Comparison of ENCODE assay signal across 8 cellular contexts in genomic region chr2:230668939-230669303, GRCh38. TPM values are rescaled to one million over a fixed set of nuclear protein-coding genes. Genes with fewer than 3 reads are reported as not detected.
A peak's percentile ranks its signal among the peaks of the same experiment; 100 is the strongest.
DNase-seq lines count a peak whose midpoint lies in the region; ATAC-seq and TF ChIP-seq lines count a peak whose summit lies in the region.

No MANE protein-coding gene starts in this region.

- CTCF ChIA-PET in WTC11 (lab: Charles Lee): no interaction called here

- no peaks in the 10 kb centered on the region for H3K27me3 Mint-ChIP-seq in mesothelial cell of epicardium (ENCODE audit: low read depth)
- peaks cover 2% of the 10 kb centered on the region; the same call in 1 of the 2 replicates for H3K27me3 Mint-ChIP-seq in WTC11 (ENCODE audit: low read depth)
- H3K27me3 Mint-ChIP-seq in osteocyte (ENCODE audit: unreplicated experiment): no peaks in the 10 kb centered on the region

- H4K8ac ChIP-seq in mesenchymal stem cell (ENCODE audit: low read length): no peak overlapping the region

- no peaks in the 10 kb centered on the region for H3K9me3 Mint-ChIP-seq in mesothelial cell of epicardium
- no peaks in the 10 kb centered on the region for H3K9me3 Mint-ChIP-seq in WTC11
- H3K9me3 Mint-ChIP-seq in osteocyte (ENCODE audit: unreplicated experiment): no peaks in the 10 kb centered on the region

- no peaks in the 10 kb centered on the region for H3K27me3 ChIP-seq in mesenchymal stem cell (ENCODE audit: control insufficient read depth in 1 of 2, insufficient read depth in 1 of 2, low read length in 2 of 2)

- POLR2A ChIA-PET in WTC11 (lab: Charles Lee): interaction anchor here (1.4 kb wide), 1 partner anchor 15 kb away, joined by 3 read pairs; no protein-coding TSS in a partner anchor

- no peak overlapping the region for H3K14ac ChIP-seq in mesenchymal stem cell (ENCODE audit: low read length in 2 of 2)

- peaks cover 14% of the 10 kb centered on the region for H3K4me1 Mint-ChIP-seq in mesothelial cell of epicardium
- H3K4me1 Mint-ChIP-seq in WTC11: peaks cover 42% of the 10 kb centered on the region
- peaks cover 8% of the 10 kb centered on the region for H3K4me1 Mint-ChIP-seq in osteocyte (ENCODE audit: unreplicated experiment)

- H4K91ac ChIP-seq in mesenchymal stem cell (ENCODE audit: low read length): no peak overlapping the region

- WGBS in mesenchymal stem cell: 100% methylated on average over 1 of the region's 2 CpGs

- no peak overlapping the region for H3K4me2 ChIP-seq in mesenchymal stem cell (ENCODE audit: low read length, poor library complexity, severe bottlenecking)

- no peak overlapping the region for H3K4me3 ChIP-seq in mesenchymal stem cell (ENCODE audit: insufficient read depth in 1 of 2, low read depth in 1 of 2, low read length in 2 of 2)

- no peak overlapping the region for H3K4ac ChIP-seq in mesenchymal stem cell (ENCODE audit: low read depth in 1 of 2, low read length in 2 of 2)

- H3K18ac ChIP-seq in mesenchymal stem cell (ENCODE audit: low read depth in 1 of 2, low read length in 2 of 2): no peak overlapping the region

- H2BK12ac ChIP-seq in mesenchymal stem cell (ENCODE audit: low read length in 2 of 2): no peak overlapping the region

- DNase-seq in MV-4-11 (lab: John Stamatoyannopoulos, UW) (peak; percentile 67), mesenchymal stem cell (no peak), mesothelial cell of epicardium (ENCODE audit: low spot score in 2 of 2, unreplicated experiment in 2 of 2) (no peak), WTC11 (ENCODE audit: low spot score) (no peak), osteocyte (ENCODE audit: extremely low spot score, unreplicated experiment) (no peak), NCI-H526 treated with DMSO at 0.1 percent for 48 hours (lab: John Stamatoyannopoulos, UW) (no peak)

- H3K27ac Mint-ChIP-seq in mesothelial cell of epicardium: no peak overlapping the region
- H3K27ac Mint-ChIP-seq in WTC11: no peak overlapping the region; the same call in 1 of the 2 replicates
- no peak overlapping the region for H3K27ac Mint-ChIP-seq in osteocyte (ENCODE audit: unreplicated experiment)

- peaks cover 21% of the 10 kb centered on the region for H3K4me1 ChIP-seq in mesenchymal stem cell (ENCODE audit: control insufficient read depth, insufficient read depth, low read depth, low read length)

- peak overlapping the region; percentile 68 for H2AK5ac ChIP-seq in mesenchymal stem cell (ENCODE audit: low read length, severe bottlenecking)

- no peak overlapping the region for H3K23ac ChIP-seq in mesenchymal stem cell (ENCODE audit: low read length in 2 of 2)

- no peak overlapping the region for H2BK15ac ChIP-seq in mesenchymal stem cell (ENCODE audit: low read depth, poor library complexity, severe bottlenecking)

- ATAC-seq in GM18870 (IDR thresholded peaks at IDR 0.05; ENCODE audit: unreplicated experiment) (peak; percentile 19), HG02588 (IDR thresholded peaks at IDR 0.05; ENCODE audit: unreplicated experiment) (peak; percentile 32), WTC11 (no peak)

- no peaks in the 10 kb centered on the region for H3K9me3 ChIP-seq in mesenchymal stem cell (ENCODE audit: control insufficient read depth, low read length)

- H3K27ac ChIP-seq in mesenchymal stem cell (ENCODE audit: low read length, poor library complexity, severe bottlenecking): no peak overlapping the region

- H2BK5ac ChIP-seq in mesenchymal stem cell (ENCODE audit: low read depth, low read length, poor library complexity, severe bottlenecking): no peak overlapping the region

- no peak overlapping the region for H2BK120ac ChIP-seq in mesenchymal stem cell (ENCODE audit: low read depth, low read length)

- H3K36me3 Mint-ChIP-seq in mesothelial cell of epicardium (no peaks in the 10 kb centered on the region), WTC11 (no peaks in the 10 kb centered on the region), osteocyte (ENCODE audit: unreplicated experiment) (no peaks in the 10 kb centered on the region)

- no peak overlapping the region for H3K9ac ChIP-seq in mesenchymal stem cell (ENCODE audit: low read length)

- TF ChIP-seq CTCF in mesothelial cell of epicardium (IDR thresholded peaks at IDR 0.05; ENCODE audit: unreplicated experiment) (no peak), WTC11 (IDR thresholded peaks at IDR 0.05) (no peak), osteocyte (IDR thresholded peaks at IDR 0.05) (no peak)

- H3K4me3 Mint-ChIP-seq in mesothelial cell of epicardium (no peak overlapping the region), WTC11 (no peak overlapping the region), osteocyte (ENCODE audit: unreplicated experiment) (no peak overlapping the region)

- H3K79me1 ChIP-seq in mesenchymal stem cell (replicated peaks; ENCODE audit: low read length, poor library complexity, severe bottlenecking): no peaks in the 10 kb centered on the region

- no peak overlapping the region for H2AFZ ChIP-seq in mesenchymal stem cell (ENCODE audit: low read depth, low read length)

- H3K36me3 ChIP-seq in mesenchymal stem cell (ENCODE audit: control insufficient read depth in 1 of 2, insufficient read depth in 2 of 2, low read depth in 1 of 2, low read length in 2 of 2): no peaks in the 10 kb centered on the region

TF ChIP-seq in WTC11, 78 proteins besides CTCF, POLR2A, EP300 and RAD21 (continues in another document):
- no peak for TF ChIP-seq FOXP1 (CRISPR knock-in tag; IDR thresholded peaks at IDR 0.05; ENCODE audit: borderline replicate concordance)
- TF ChIP-seq EMX1 (CRISPR knock-in tag; IDR thresholded peaks at IDR 0.05): no peak
- TF ChIP-seq E2F4 (CRISPR knock-in tag; IDR thresholded peaks at IDR 0.05; ENCODE audit: borderline replicate concordance, low read depth): no peak
- TF ChIP-seq HMGA2 (CRISPR knock-in tag; IDR thresholded peaks at IDR 0.05): no peak
- TF ChIP-seq SMAD4 (CRISPR knock-in tag; IDR thresholded peaks at IDR 0.05): no peak
- TF ChIP-seq STAT6 (CRISPR knock-in tag; conservative IDR thresholded peaks at IDR 0.05; ENCODE audit: low read depth): no peak
- no peak for TF ChIP-seq CREB1 (CRISPR knock-in tag; IDR thresholded peaks at IDR 0.05)
- no peak for TF ChIP-seq PRDM15 (CRISPR knock-in tag; IDR thresholded peaks at IDR 0.05)
- TF ChIP-seq SP1 (CRISPR knock-in tag; conservative IDR thresholded peaks at IDR 0.05): no peak
- no peak for TF ChIP-seq ZNF138 (CRISPR knock-in tag; conservative IDR thresholded peaks at IDR 0.05)
- no peak for TF ChIP-seq NR1H2 (CRISPR knock-in tag; IDR thresholded peaks at IDR 0.05)
- TF ChIP-seq ZNF232 (CRISPR knock-in tag; IDR thresholded peaks at IDR 0.05): no peak

RNA-seq across cellular contexts. Expression of gene CAB39, which starts 43.7 kb away (rescaled TPM):
- 33.1 TPM for polyA plus RNA-seq in mesenchymal stem cell (2013, experiment 1 of 2)
- 34.4 TPM for polyA plus RNA-seq in mesenchymal stem cell (2013, experiment 2 of 2)
- total RNA-seq in mesothelial cell of epicardium: 39.2 to 43.0 TPM (median 41.7 TPM) in 3 replicates
- 35.6 to 38.9 TPM (median 36.9 TPM) in 3 replicates for total RNA-seq in WTC11 (2021)
- 40.8 and 43.2 TPM in 2 replicates for total RNA-seq in osteocyte
